In the genomic region with DNA sequence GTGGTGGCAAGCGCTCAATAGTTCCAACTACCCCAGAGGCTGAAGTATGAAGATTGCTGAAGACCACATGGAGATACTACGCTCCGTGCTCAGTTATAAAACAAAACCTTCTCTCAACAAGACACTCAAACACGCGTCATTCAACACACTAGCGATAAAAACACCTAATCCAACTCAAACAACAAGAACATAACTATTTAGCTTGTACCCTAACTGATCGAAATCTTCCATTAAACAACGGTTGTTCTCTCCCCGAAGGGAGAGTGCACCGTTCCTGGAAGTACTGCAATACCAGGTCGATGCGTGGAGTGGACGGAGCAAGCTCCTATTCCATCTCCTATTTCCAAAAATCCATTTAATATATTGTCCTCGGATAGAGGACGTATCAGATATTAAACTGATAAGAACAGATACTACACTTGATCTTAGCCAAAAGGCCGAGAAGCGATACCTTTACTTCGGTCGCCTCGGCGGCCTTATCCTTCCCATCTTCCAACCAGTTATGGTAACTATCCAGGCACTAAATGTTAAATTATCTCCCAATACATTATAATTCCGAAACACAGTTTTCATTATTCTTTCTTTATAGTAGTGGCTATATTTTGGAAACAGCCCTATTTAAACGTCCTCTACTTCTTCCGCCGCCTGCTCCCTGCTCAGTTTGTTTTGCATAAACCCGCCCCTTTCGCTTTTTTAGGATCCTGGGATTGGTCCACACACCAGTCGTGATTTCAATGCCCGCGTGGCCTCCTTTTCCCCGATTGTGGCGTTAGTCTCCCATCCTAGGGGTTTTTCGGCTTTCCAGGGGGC, we compare ENCODE assay signal across 1 cellular context.
TF ChIP-seq lines count a peak whose summit lies in the region.

No MANE protein-coding gene starts in this region.

TF ChIP-seq in HEK293, 187 proteins besides CTCF, POLR2A, EP300 and RAD21 (continued from another document and continues in another):
- TF ChIP-seq, protein P1, sequence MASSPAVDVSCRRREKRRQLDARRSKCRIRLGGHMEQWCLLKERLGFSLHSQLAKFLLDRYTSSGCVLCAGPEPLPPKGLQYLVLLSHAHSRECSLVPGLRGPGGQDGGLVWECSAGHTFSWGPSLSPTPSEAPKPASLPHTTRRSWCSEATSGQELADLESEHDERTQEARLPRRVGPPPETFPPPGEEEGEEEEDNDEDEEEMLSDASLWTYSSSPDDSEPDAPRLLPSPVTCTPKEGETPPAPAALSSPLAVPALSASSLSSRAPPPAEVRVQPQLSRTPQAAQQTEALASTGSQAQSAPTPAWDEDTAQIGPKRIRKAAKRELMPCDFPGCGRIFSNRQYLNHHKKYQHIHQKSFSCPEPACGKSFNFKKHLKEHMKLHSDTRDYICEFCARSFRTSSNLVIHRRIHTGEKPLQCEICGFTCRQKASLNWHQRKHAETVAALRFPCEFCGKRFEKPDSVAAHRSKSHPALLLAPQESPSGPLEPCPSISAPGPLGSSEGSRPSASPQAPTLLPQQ (tag by site-specific recombination; IDR thresholded peaks at IDR 0.05), result peak; percentile 86
- TF ChIP-seq ZNF416 (tag by site-specific recombination; IDR thresholded peaks at IDR 0.05) (no peak), ZNF660 (tag by site-specific recombination; IDR thresholded peaks at IDR 0.05) (peak; percentile 98), SALL2 (tag by site-specific recombination; IDR thresholded peaks at IDR 0.05; ENCODE audit: borderline replicate concordance) (0 out of 2 replicates have a peak, but pooled peaks have one; percentile 15), ZFP41 (tag by site-specific recombination; IDR thresholded peaks at IDR 0.05; ENCODE audit: borderline replicate concordance) (peak; percentile 98), ZNF768 (tag by site-specific recombination; IDR thresholded peaks at IDR 0.05) (peak; percentile 88), ZNF76 (tag by site-specific recombination; IDR thresholded peaks at IDR 0.05; ENCODE audit: borderline replicate concordance, low read depth) (peak; percentile 67), KLF7 (tag by site-specific recombination; IDR thresholded peaks at IDR 0.05; ENCODE audit: borderline replicate concordance) (peak; percentile 83; the same call in 1 of the 2 replicates), ZNF174 (tag by site-specific recombination; IDR thresholded peaks at IDR 0.05) (no peak), ZBTB7A (tag by site-specific recombination; IDR thresholded peaks at IDR 0.05; ENCODE audit: low read depth) (no peak), ZNF701 (tag by site-specific recombination; IDR thresholded peaks at IDR 0.05) (no peak), WT1 (tag by site-specific recombination; IDR thresholded peaks at IDR 0.05) (peak; percentile 86), HOXD13 (CRISPR knock-in tag; IDR thresholded peaks at IDR 0.05; ENCODE audit: borderline replicate concordance) (peak; percentile 88), ZNF335 (tag by site-specific recombination; conservative IDR thresholded peaks at IDR 0.05) (no peak; the same call in 1 of the 2 replicates), ZNF155 (tag by site-specific recombination; IDR thresholded peaks at IDR 0.05) (no peak), ZBTB21 (tag by site-specific recombination; IDR thresholded peaks at IDR 0.05) (no peak), ZNF157 (tag by site-specific recombination; IDR thresholded peaks at IDR 0.05) (no peak), ZNF48 (tag by site-specific recombination; IDR thresholded peaks at IDR 0.05) (no peak; the same call in 1 of the 2 replicates), ZSCAN30 (tag by site-specific recombination; IDR thresholded peaks at IDR 0.05) (peak; percentile 98), ZNF175 (tag by site-specific recombination; IDR thresholded peaks at IDR 0.05) (no peak), ZNF404 (tag by site-specific recombination; IDR thresholded peaks at IDR 0.05) (no peak), ZNF707 (tag by site-specific recombination; IDR thresholded peaks at IDR 0.05) (no peak), SCRT2 (tag by site-specific recombination; IDR thresholded peaks at IDR 0.05) (peak; percentile 70), TCF7L2 (IDR thresholded peaks at IDR 0.05; ENCODE audit: borderline replicate concordance, low read depth, low read length) (peak; percentile 54; the same call in 1 of the 2 replicates), ZNF366 (tag by site-specific recombination; conservative IDR thresholded peaks at IDR 0.05) (peak; percentile 96), ZNF837 (tag by site-specific recombination; IDR thresholded peaks at IDR 0.05) (peak; percentile 94), ZNF571 (tag by site-specific recombination; IDR thresholded peaks at IDR 0.05) (no peak), IKZF3 (tag by site-specific recombination; IDR thresholded peaks at IDR 0.05) (peak; percentile 100), ZBTB8A (tag by site-specific recombination; IDR thresholded peaks at IDR 0.05) (no peak; the same call in 1 of the 2 replicates), ZNF544 (tag by site-specific recombination; IDR thresholded peaks at IDR 0.05) (no peak), ZNF776 (tag by site-specific recombination; IDR thresholded peaks at IDR 0.05; ENCODE audit: borderline replicate concordance) (peak; percentile 82; the same call in 1 of the 2 replicates), ZNF785 (tag by site-specific recombination; IDR thresholded peaks at IDR 0.05) (0 out of 2 replicates have a peak, but pooled peaks have one; percentile 25), SETDB1 (IDR thresholded peaks at IDR 0.05; ENCODE audit: insufficient read length, low read length) (peak; percentile 84), ZNF10 (tag by site-specific recombination; IDR thresholded peaks at IDR 0.05) (peak; percentile 58)
- TF ChIP-seq, protein P2, sequence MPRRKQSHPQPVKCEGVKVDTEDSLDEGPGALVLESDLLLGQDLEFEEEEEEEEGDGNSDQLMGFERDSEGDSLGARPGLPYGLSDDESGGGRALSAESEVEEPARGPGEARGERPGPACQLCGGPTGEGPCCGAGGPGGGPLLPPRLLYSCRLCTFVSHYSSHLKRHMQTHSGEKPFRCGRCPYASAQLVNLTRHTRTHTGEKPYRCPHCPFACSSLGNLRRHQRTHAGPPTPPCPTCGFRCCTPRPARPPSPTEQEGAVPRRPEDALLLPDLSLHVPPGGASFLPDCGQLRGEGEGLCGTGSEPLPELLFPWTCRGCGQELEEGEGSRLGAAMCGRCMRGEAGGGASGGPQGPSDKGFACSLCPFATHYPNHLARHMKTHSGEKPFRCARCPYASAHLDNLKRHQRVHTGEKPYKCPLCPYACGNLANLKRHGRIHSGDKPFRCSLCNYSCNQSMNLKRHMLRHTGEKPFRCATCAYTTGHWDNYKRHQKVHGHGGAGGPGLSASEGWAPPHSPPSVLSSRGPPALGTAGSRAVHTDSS (tag by site-specific recombination; IDR thresholded peaks at IDR 0.05), result peak; percentile 66
- TF ChIP-seq, protein P3, sequence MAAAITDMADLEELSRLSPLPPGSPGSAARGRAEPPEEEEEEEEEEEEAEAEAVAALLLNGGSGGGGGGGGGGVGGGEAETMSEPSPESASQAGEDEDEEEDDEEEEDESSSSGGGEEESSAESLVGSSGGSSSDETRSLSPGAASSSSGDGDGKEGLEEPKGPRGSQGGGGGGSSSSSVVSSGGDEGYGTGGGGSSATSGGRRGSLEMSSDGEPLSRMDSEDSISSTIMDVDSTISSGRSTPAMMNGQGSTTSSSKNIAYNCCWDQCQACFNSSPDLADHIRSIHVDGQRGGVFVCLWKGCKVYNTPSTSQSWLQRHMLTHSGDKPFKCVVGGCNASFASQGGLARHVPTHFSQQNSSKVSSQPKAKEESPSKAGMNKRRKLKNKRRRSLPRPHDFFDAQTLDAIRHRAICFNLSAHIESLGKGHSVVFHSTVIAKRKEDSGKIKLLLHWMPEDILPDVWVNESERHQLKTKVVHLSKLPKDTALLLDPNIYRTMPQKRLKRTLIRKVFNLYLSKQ (tag by site-specific recombination; IDR thresholded peaks at IDR 0.05; ENCODE audit: borderline replicate concordance), result peak; percentile 86
- TF ChIP-seq, protein P4, sequence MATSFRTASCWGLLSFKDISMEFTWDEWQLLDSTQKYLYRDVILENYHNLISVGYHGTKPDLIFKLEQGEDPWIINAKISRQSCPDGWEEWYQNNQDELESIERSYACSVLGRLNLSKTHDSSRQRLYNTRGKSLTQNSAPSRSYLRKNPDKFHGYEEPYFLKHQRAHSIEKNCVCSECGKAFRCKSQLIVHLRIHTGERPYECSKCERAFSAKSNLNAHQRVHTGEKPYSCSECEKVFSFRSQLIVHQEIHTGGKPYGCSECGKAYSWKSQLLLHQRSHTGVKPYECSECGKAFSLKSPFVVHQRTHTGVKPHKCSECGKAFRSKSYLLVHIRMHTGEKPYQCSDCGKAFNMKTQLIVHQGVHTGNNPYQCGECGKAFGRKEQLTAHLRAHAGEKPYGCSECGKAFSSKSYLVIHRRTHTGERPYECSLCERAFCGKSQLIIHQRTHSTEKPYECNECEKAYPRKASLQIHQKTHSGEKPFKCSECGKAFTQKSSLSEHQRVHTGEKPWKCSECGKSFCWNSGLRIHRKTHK (tag by site-specific recombination; IDR thresholded peaks at IDR 0.05), result no peak
- TF ChIP-seq, protein P5, sequence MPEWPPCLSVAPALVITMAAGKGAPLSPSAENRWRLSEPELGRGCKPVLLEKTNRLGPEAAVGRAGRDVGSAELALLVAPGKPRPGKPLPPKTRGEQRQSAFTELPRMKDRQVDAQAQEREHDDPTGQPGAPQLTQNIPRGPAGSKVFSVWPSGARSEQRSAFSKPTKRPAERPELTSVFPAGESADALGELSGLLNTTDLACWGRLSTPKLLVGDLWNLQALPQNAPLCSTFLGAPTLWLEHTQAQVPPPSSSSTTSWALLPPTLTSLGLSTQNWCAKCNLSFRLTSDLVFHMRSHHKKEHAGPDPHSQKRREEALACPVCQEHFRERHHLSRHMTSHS (tag by site-specific recombination; IDR thresholded peaks at IDR 0.05), result 0 out of 2 replicates have a peak, but pooled peaks have one; percentile 34
- TF ChIP-seq, protein P6, sequence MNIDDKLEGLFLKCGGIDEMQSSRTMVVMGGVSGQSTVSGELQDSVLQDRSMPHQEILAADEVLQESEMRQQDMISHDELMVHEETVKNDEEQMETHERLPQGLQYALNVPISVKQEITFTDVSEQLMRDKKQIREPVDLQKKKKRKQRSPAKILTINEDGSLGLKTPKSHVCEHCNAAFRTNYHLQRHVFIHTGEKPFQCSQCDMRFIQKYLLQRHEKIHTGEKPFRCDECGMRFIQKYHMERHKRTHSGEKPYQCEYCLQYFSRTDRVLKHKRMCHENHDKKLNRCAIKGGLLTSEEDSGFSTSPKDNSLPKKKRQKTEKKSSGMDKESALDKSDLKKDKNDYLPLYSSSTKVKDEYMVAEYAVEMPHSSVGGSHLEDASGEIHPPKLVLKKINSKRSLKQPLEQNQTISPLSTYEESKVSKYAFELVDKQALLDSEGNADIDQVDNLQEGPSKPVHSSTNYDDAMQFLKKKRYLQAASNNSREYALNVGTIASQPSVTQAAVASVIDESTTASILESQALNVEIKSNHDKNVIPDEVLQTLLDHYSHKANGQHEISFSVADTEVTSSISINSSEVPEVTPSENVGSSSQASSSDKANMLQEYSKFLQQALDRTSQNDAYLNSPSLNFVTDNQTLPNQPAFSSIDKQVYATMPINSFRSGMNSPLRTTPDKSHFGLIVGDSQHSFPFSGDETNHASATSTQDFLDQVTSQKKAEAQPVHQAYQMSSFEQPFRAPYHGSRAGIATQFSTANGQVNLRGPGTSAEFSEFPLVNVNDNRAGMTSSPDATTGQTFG (tag by site-specific recombination; IDR thresholded peaks at IDR 0.05; ENCODE audit: borderline replicate concordance), result no peak
- TF ChIP-seq, protein P7, sequence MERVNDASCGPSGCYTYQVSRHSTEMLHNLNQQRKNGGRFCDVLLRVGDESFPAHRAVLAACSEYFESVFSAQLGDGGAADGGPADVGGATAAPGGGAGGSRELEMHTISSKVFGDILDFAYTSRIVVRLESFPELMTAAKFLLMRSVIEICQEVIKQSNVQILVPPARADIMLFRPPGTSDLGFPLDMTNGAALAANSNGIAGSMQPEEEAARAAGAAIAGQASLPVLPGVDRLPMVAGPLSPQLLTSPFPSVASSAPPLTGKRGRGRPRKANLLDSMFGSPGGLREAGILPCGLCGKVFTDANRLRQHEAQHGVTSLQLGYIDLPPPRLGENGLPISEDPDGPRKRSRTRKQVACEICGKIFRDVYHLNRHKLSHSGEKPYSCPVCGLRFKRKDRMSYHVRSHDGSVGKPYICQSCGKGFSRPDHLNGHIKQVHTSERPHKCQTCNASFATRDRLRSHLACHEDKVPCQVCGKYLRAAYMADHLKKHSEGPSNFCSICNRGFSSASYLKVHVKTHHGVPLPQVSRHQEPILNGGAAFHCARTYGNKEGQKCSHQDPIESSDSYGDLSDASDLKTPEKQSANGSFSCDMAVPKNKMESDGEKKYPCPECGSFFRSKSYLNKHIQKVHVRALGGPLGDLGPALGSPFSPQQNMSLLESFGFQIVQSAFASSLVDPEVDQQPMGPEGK (tag by site-specific recombination; IDR thresholded peaks at IDR 0.05), result peak; percentile 85
- TF ChIP-seq, protein P8, sequence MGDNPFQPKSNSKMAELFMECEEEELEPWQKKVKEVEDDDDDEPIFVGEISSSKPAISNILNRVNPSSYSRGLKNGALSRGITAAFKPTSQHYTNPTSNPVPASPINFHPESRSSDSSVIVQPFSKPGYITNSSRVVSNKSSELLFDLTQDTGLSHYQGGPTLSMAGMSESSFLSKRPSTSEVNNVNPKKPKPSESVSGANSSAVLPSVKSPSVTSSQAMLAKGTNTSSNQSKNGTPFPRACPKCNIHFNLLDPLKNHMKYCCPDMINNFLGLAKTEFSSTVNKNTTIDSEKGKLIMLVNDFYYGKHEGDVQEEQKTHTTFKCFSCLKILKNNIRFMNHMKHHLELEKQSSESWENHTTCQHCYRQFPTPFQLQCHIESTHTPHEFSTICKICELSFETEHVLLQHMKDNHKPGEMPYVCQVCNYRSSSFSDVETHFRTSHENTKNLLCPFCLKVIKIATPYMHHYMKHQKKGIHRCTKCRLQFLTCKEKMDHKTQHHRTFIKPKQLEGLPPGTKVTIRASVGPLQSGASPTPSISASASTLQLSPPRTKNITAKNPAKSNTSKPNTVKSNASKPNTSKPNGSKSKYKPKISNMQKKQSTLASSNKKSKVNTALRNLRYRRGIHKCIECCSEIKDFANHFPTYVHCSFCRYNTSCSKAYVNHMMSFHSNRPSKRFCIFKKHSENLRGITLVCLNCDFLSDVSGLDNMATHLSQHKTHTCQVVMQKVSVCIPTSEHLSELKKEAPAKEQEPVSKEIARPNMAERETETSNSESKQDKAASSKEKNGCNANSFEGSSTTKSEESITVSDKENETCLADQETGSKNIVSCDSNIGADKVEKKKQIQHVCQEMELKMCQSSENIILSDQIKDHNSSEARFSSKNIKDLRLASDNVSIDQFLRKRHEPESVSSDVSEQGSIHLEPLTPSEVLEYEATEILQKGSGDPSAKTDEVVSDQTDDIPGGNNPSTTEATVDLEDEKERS (tag by site-specific recombination; IDR thresholded peaks at IDR 0.05), result no peak
- TF ChIP-seq, protein P9, sequence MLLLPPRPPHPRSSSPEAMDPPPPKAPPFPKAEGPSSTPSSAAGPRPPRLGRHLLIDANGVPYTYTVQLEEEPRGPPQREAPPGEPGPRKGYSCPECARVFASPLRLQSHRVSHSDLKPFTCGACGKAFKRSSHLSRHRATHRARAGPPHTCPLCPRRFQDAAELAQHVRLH (tag by site-specific recombination; IDR thresholded peaks at IDR 0.05), result peak; percentile 98
